Comparison of ENCODE assay signal across 8 cellular contexts in genomic region chrX:23643020-23643419, GRCh38.
"Had no signal": no experiment of that assay in that cellular context is flagged by ENCODE, and none has a peak within 500 bp of the region (broad histone marks: within the 10 kb centered on the region; RNA-seq: fewer than 3 reads in every experiment).

No MANE protein-coding gene starts in this region.

- H3K9ac ChIP-seq: KMS-11 had no signal

- H3K4me2 ChIP-seq: GM23338, KMS-11 had no signal

- H3K27me3 Mint-ChIP-seq: IgD-negative memory B cell had no signal

- H3K4me3 Mint-ChIP-seq: GM23338, H9, IgD-negative memory B cell had no signal

- H3K36me3 Mint-ChIP-seq: IgD-negative memory B cell had no signal

- H3K4me1 Mint-ChIP-seq: GM23338, IgD-negative memory B cell had no signal

- H3K4me3 ChIP-seq: GM23338 had no signal

- ATAC-seq: GM23338, HepG2 had no signal

- DNase-seq: H9, HCEC 1CT, KBM-7 had no signal

- H3K27ac ChIP-seq: HL-60, KMS-11 had no signal
